Comparison of ENCODE assay signal across 17 cellular contexts in the genomic region with DNA sequence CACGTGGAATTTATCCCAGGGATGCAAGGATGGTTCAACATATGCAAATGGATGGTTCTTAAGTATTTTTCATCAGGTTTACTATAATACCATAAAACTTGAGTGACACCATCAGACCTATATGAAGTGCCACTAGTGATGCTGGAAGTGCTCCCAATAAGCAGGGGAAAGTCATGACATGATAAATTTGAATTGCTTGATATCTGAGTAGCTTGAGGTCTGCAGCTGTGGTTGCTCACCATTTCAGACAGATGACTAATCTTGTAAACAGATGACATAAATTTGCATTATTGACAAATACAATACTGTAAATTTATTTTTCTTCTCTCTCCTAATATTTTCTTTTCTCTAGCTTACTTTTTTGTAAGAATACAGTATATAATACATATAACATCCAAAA. TPM values are rescaled to one million over a fixed set of nuclear protein-coding genes. Genes with fewer than 3 reads are reported as not detected.
DNase-seq lines count a peak whose midpoint lies in the region; ATAC-seq and TF ChIP-seq lines count a peak whose summit lies in the region.
"Had no signal": no experiment of that assay in that cellular context is flagged by ENCODE, and none has a peak within 500 bp of the region (broad histone marks: within the 10 kb centered on the region; RNA-seq: fewer than 3 reads in every experiment).

No MANE protein-coding gene starts in this region.

- BruUV-seq in MCF 10A (replicated peaks; lab: Mats Ljungman, UMichigan), result no TSS peak

- DNase-seq in DMS53 (lab: John Stamatoyannopoulos, UW) (peak; percentile 59), DMS53 treated with DMSO at 0.1 percent for 48 hours (lab: John Stamatoyannopoulos, UW; ENCODE audit: unreplicated experiment) (no peak), SW480 (ENCODE audit: low spot score) (peak; percentile 11), fibroblast of mammary gland (ENCODE audit: low read depth) (peak; percentile 43), GF-D8 (lab: John Stamatoyannopoulos, UW) (no peak), NCI-H226 (no peak), MCF 10A (ENCODE audit: unreplicated experiment) (no peak)
- DNase-seq in stimulated activated effector memory CD8-positive, alpha-beta T cell treated with anti-CD3 and anti-CD28 coated beads, Interleukin-12 subunit alpha, Interleukin-12 subunit beta, amount 100 ng/mL, for 72 hours (ENCODE audit: low spot score in 2 of 2), result no peak
- DNase-seq: BE2C; Calu3; CD4-positive, alpha-beta T cell; DMS79 treated with DMSO at 0.1 percent for 48 hours; HFFc6; MV-4-11; NCI-H1417 treated with DMSO at 0.1 percent for 48 hours; NCI-H1930; NCI-H2171 treated with DMSO at 0.1 percent for 48 hours had no signal

- H3K4me3 Mint-ChIP-seq in stimulated activated effector memory CD8-positive, alpha-beta T cell treated with anti-CD3 and anti-CD28 coated beads, Interleukin-12 subunit alpha, Interleukin-12 subunit beta, amount 100 ng/mL, for 72 hours, result no peak overlapping the region
- H3K4me3 Mint-ChIP-seq in MCF 10A (ENCODE audit: unreplicated experiment), result no peak overlapping the region
- H3K4me3 Mint-ChIP-seq: CD4-positive, alpha-beta T cell; HFFc6 had no signal

- H3K27me3 Mint-ChIP-seq in MCF 10A (ENCODE audit: insufficient read depth, unreplicated experiment), result no peaks in the 10 kb centered on the region
- H3K27me3 Mint-ChIP-seq: CD4-positive, alpha-beta T cell had no signal

- H3K4me1 Mint-ChIP-seq in stimulated activated effector memory CD8-positive, alpha-beta T cell treated with anti-CD3 and anti-CD28 coated beads, Interleukin-12 subunit alpha, Interleukin-12 subunit beta, amount 100 ng/mL, for 72 hours, result no peaks in the 10 kb centered on the region
- no peaks in the 10 kb centered on the region for H3K4me1 Mint-ChIP-seq in MCF 10A (ENCODE audit: insufficient read depth, unreplicated experiment)

- TF ChIP-seq CTCF in fibroblast of mammary gland (conservative IDR thresholded peaks at IDR 0.05; ENCODE audit: control insufficient read depth, insufficient read depth, low read depth, low read length) (no peak), MCF 10A (IDR thresholded peaks at IDR 0.05; ENCODE audit: unreplicated experiment) (no peak)

- ATAC-seq in stimulated activated effector memory CD8-positive, alpha-beta T cell treated with anti-CD3 and anti-CD28 coated beads, Interleukin-12 subunit alpha, Interleukin-12 subunit beta, amount 100 ng/mL, for 72 hours, result peak; percentile 34

- POLR2A ChIA-PET in MCF 10A (lab: Yijun Ruan, JAX), result interaction anchor here (0.6 to 1.5 kb wide), 4 partner anchors 9 to 75 kb away, joined by 3 to 6 read pairs (median 3); no protein-coding TSS in a partner anchor

- H3K27ac Mint-ChIP-seq in stimulated activated effector memory CD8-positive, alpha-beta T cell treated with anti-CD3 and anti-CD28 coated beads, Interleukin-12 subunit alpha, Interleukin-12 subunit beta, amount 100 ng/mL, for 72 hours, result no peak overlapping the region
- H3K27ac Mint-ChIP-seq in MCF 10A (ENCODE audit: low read depth, unreplicated experiment), result no peak overlapping the region
- H3K27ac Mint-ChIP-seq: CD4-positive, alpha-beta T cell; HFFc6 had no signal

- intact Hi-C loops in MCF 10A (cut with micrococcal nuclease), result no loop called here

- CTCF ChIA-PET in MCF 10A (lab: Yijun Ruan, JAX), result interaction anchor here (0.6 kb wide), 1 partner anchor 199 kb away, joined by 3 read pairs; no protein-coding TSS in a partner anchor

- H3K36me3 Mint-ChIP-seq in stimulated activated effector memory CD8-positive, alpha-beta T cell treated with anti-CD3 and anti-CD28 coated beads, Interleukin-12 subunit alpha, Interleukin-12 subunit beta, amount 100 ng/mL, for 72 hours, result peaks cover 7% of the 10 kb centered on the region
- peaks cover 31% of the 10 kb centered on the region for H3K36me3 Mint-ChIP-seq in MCF 10A (ENCODE audit: insufficient read depth, unreplicated experiment)

- no peak overlapping the region for H3K4me3 ChIP-seq in fibroblast of mammary gland (ENCODE audit: control insufficient read depth, low read depth, low read length)

- H3K9me3 Mint-ChIP-seq in stimulated activated effector memory CD8-positive, alpha-beta T cell treated with anti-CD3 and anti-CD28 coated beads, Interleukin-12 subunit alpha, Interleukin-12 subunit beta, amount 100 ng/mL, for 72 hours, result no peaks in the 10 kb centered on the region
- H3K9me3 Mint-ChIP-seq in MCF 10A (ENCODE audit: unreplicated experiment), result no peaks in the 10 kb centered on the region
- H3K9me3 Mint-ChIP-seq: CD4-positive, alpha-beta T cell; HFFc6 had no signal

RNA-seq across cellular contexts. Expression of gene PRPF39, which starts 13.7 kb away (rescaled TPM):
- total RNA-seq in MCF 10A (2022), result 36.7 and 41.4 TPM in 2 replicates

Comparison
In these comparisons a context has a peak if more than half of its experiments do, and no peak if none do; other contexts are left out.
1. DNase-seq: peak in DMS53 (single experiment), SW480 (single experiment) and fibroblast of mammary gland (single experiment); none in DMS53 treated with DMSO at 0.1 percent for 48 hours (single experiment), stimulated activated effector memory CD8-positive, alpha-beta T cell treated with anti-CD3 and anti-CD28 coated beads, Interleukin-12 subunit alpha, Interleukin-12 subunit beta, amount 100 ng/mL, for 72 hours (0 of 2), GF-D8 (single experiment), NCI-H226 (single experiment) and MCF 10A (single experiment).